11 cellular contexts compared by ENCODE assay signal in genomic region chr1:70745199-70745598, GRCh38.
DNase-seq lines count a peak whose midpoint lies in the region; ATAC-seq and TF ChIP-seq lines count a peak whose summit lies in the region.
"Had no signal": no experiment of that assay in that cellular context is flagged by ENCODE, and none has a peak within 500 bp of the region (broad histone marks: within the 10 kb centered on the region; RNA-seq: fewer than 3 reads in every experiment).

No MANE protein-coding gene starts in this region.

- no peak overlapping the region for H3K4me2 ChIP-seq in OCI-LY7 (ENCODE audit: low read length)

- CTCF ChIA-PET in OCI-LY7 (lab: Charles Lee; ENCODE audit: unreplicated experiment) = no interaction called here

- no peak overlapping the region for H3K4me3 Mint-ChIP-seq in glutamatergic neuron (ENCODE audit: unreplicated experiment)
- H3K4me3 Mint-ChIP-seq: activated CD8-positive, alpha-beta T cell treated with anti-CD3 and anti-CD28 coated beads, Interleukin-2, amount 10 ng/mL, durations not matched to agents 7 days and 5 days had no signal

- TF ChIP-seq CTCF in OCI-LY7 (conservative IDR thresholded peaks at IDR 0.05; ENCODE audit: low read length) (peak; percentile 66), glutamatergic neuron (IDR thresholded peaks at IDR 0.05; ENCODE audit: partially characterized antibody, unreplicated experiment) (peak; percentile 65)

- H3K27ac Mint-ChIP-seq in glutamatergic neuron (ENCODE audit: unreplicated experiment) = no peak overlapping the region
- H3K27ac Mint-ChIP-seq: activated CD8-positive, alpha-beta T cell treated with anti-CD3 and anti-CD28 coated beads, Interleukin-2, amount 10 ng/mL, durations not matched to agents 7 days and 5 days had no signal

- POLR2A ChIA-PET in OCI-LY7 (lab: Charles Lee) = interaction anchor here (0.6 to 0.8 kb wide), 2 partner anchors 136 to 215 kb away, joined by 3 to 4 read pairs; no protein-coding TSS in a partner anchor

- H3K79me2 ChIP-seq in OCI-LY7 (ENCODE audit: insufficient read depth, low read depth, low read length) = no peaks in the 10 kb centered on the region

- H3K9me3 ChIP-seq in OCI-LY7 (ENCODE audit: low read length) = no peaks in the 10 kb centered on the region

- ATAC-seq in GM19438 (IDR thresholded peaks at IDR 0.05; ENCODE audit: low read depth, unreplicated experiment) = peak; percentile 56
- no peak for ATAC-seq in HG03457 (IDR thresholded peaks at IDR 0.05; ENCODE audit: unreplicated experiment)
- no peak for ATAC-seq in GM18870 (IDR thresholded peaks at IDR 0.05; ENCODE audit: unreplicated experiment)
- ATAC-seq: activated CD8-positive, alpha-beta T cell treated with anti-CD3 and anti-CD28 coated beads, Interleukin-2, amount 10 ng/mL, durations not matched to agents 7 days and 5 days had no signal

- H4K20me1 ChIP-seq in OCI-LY7 (ENCODE audit: insufficient read depth, low read length) = no peaks in the 10 kb centered on the region

- DNase-seq in AG20443 (ENCODE audit: low spot score) = peak; percentile 39
- peak; percentile 9 for DNase-seq in OCI-LY7 (ENCODE audit: low spot score)
- DNase-seq in glutamatergic neuron = no peak
- no peak for DNase-seq in stimulated activated CD4-positive, alpha-beta T cell treated with anti-CD3 and anti-CD28 coated beads, Interleukin-4, amount 100 ng/mL, for 24 hours
- DNase-seq in NCI-H2196 treated with DMSO at 0.1 percent for 48 hours (lab: John Stamatoyannopoulos, UW; ENCODE audit: unreplicated experiment) = no peak
- DNase-seq: activated CD8-positive, alpha-beta T cell treated with anti-CD3 and anti-CD28 coated beads, Interleukin-2, amount 10 ng/mL, durations not matched to agents 7 days and 5 days; GDM1; NCI-H2081 treated with DMSO at 0.1 percent for 48 hours had no signal

- H3K27me3 Mint-ChIP-seq in glutamatergic neuron (ENCODE audit: unreplicated experiment) = no peaks in the 10 kb centered on the region

- H3K27ac ChIP-seq in OCI-LY7 (ENCODE audit: low read depth, low read length, poor library complexity, severe bottlenecking) = no peak overlapping the region

- H3K36me3 ChIP-seq in OCI-LY7 (ENCODE audit: insufficient read depth, low read length) = no peaks in the 10 kb centered on the region

- peaks cover 7% of the 10 kb centered on the region for H3K36me3 Mint-ChIP-seq in glutamatergic neuron (ENCODE audit: unreplicated experiment)

- no peak overlapping the region for H2AFZ ChIP-seq in OCI-LY7 (ENCODE audit: low read length)

- intact Hi-C loops in OCI-LY7 (cut with micrococcal nuclease; ENCODE audit: unreplicated experiment) = loop anchor here (2.0 kb wide), 1 partner anchor 304 kb away; no protein-coding TSS in a partner anchor

- H3K9me3 Mint-ChIP-seq in glutamatergic neuron (ENCODE audit: unreplicated experiment) = no peaks in the 10 kb centered on the region

- no TSS peak for BruUV-seq in OCI-LY7 (replicated peaks; lab: Mats Ljungman, UMichigan)

- H3K4me3 ChIP-seq in OCI-LY7 (ENCODE audit: low read depth, low read length, poor library complexity, severe bottlenecking) = no peak overlapping the region

- H3K4me1 Mint-ChIP-seq in glutamatergic neuron (ENCODE audit: low read depth, unreplicated experiment) = no peaks in the 10 kb centered on the region

- H3K4me1 ChIP-seq in OCI-LY7 (ENCODE audit: insufficient read depth, low read length, poor library complexity, severe bottlenecking) = no peaks in the 10 kb centered on the region

- no peaks in the 10 kb centered on the region for H3K9me2 ChIP-seq in OCI-LY7 (ENCODE audit: insufficient read depth, low read length)

Comparison
In these comparisons a context has a peak if more than half of its experiments do, and no peak if none do; other contexts are left out.
1. DNase-seq: peak in AG20443 (single experiment) and OCI-LY7 (single experiment); none in glutamatergic neuron (single experiment), stimulated activated CD4-positive, alpha-beta T cell treated with anti-CD3 and anti-CD28 coated beads, Interleukin-4, amount 100 ng/mL, for 24 hours (single experiment) and NCI-H2196 treated with DMSO at 0.1 percent for 48 hours (single experiment).